8 cellular contexts compared by ENCODE assay signal in the genomic region with DNA sequence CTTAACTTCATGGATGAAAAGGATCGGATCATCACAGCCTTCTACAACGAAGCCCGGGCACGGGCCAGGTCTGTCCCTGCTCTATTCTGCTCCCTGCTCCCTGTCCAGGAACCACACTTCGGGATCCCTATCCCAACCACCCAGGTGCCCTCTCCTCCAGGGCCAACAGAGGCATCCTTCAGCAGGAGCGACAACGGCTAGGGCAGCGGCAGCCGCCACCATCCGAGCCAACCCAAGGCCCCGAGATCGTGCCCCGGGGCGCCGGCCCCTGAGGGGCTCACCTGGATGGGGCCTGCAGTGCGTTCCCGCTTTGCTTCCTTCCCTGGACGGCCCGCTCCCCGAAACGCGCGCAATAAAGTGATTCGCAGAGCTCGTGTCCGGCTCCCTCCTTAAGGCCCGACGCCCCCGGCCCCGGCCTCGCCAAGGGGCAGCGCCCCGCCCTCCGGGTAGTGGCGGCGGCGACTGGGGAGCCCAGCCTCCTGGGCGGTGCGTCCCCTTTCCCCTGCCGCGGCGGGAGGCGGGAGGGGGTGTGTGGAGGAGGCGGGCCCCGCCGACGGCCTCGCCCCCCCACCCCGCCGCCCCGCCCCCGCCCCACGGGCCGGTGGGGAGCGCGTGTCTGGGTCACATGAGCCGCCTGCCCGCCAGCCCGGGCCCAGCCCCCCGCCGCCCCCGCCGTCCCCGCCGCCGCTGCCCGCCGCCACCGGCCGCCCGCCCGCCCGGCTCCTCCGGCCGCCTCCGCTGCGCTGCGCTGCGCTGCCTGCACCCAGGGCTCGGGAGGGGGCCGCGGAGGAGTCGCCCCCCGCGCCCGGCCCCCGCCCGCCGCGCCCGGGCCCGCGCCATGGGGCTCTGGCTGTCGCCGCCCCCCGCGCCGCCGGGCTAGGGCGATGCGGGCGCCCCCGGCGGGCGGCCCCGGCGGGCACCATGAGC. TPM values are rescaled to one million over a fixed set of nuclear protein-coding genes. Genes with fewer than 3 reads are reported as not detected.
DNase-seq lines count a peak whose midpoint lies in the region; ATAC-seq and TF ChIP-seq lines count a peak whose summit lies in the region.

A gene with protein sequence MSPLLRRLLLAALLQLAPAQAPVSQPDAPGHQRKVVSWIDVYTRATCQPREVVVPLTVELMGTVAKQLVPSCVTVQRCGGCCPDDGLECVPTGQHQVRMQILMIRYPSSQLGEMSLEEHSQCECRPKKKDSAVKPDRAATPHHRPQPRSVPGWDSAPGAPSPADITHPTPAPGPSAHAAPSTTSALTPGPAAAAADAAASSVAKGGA (plus strand): TSS at position 672 of the 927 bp plus-strand sequence. CDS start 250 bp downstream, at position 922.

- H3K27ac ChIP-seq in lower lobe of right lung, result peak within 1 kb of the TSS; percentile 75

- H3K36me3 ChIP-seq in BE2C (no peaks in the 10 kb centered on the region), lower lobe of right lung (peaks cover 21% of the 10 kb centered on the region)

- DNase-seq in BE2C (peak; percentile 64), NCI-H146 (lab: John Stamatoyannopoulos, UW) (peak; percentile 83), lower lobe of right lung (peak; percentile 79)
- peak; percentile 72 for DNase-seq in activated CD4-positive, alpha-beta T cell treated with anti-CD3 and anti-CD28 coated beads, Interleukin-2, amount 50 U/mL, for 48 hours
- peak; percentile 65 for DNase-seq in effector CD4-positive, alpha-beta T cell
- DNase-seq in stimulated activated CD8-positive, alpha-beta memory T cell treated with anti-CD3 and anti-CD28 coated beads, Interleukin-12 subunit alpha, Interleukin-12 subunit beta, amount 100 ng/mL, for 4 hours (ENCODE audit: low read depth), result peak; percentile 71

- ATAC-seq in GM19438 (IDR thresholded peaks at IDR 0.05; ENCODE audit: low read depth, unreplicated experiment) (peak; percentile 35), lower lobe of right lung (peak; percentile 68 to 73), GM21367 (IDR thresholded peaks at IDR 0.05; ENCODE audit: unreplicated experiment) (no peak)

- no peaks in the 10 kb centered on the region; the same call in 1 of the 2 replicates for H3K4me1 ChIP-seq in BE2C
- peaks cover 69% of the 10 kb centered on the region for H3K4me1 ChIP-seq in lower lobe of right lung

- H3K27me3 ChIP-seq in BE2C, result no peaks in the 10 kb centered on the region
- H3K27me3 ChIP-seq in lower lobe of right lung (ENCODE audit: low read depth), result no peaks in the 10 kb centered on the region

- H3K4me3 ChIP-seq in BE2C (ENCODE audit: low read depth, low read length) (peak within 1 kb of the TSS; percentile 49), lower lobe of right lung (peak within 1 kb of the TSS; percentile 76)

- TF ChIP-seq CTCF in BE2C (IDR thresholded peaks at IDR 0.05; ENCODE audit: low read depth, low read length) (no peak), lower lobe of right lung (IDR thresholded peaks at IDR 0.05) (no peak)

- intact Hi-C loops in lower lobe of right lung (cut with DNase I), result no loop called here

- H3K9me3 ChIP-seq in BE2C (no peaks in the 10 kb centered on the region), lower lobe of right lung (no peaks in the 10 kb centered on the region)

RNA-seq across cellular contexts. Expression of the gene that starts here (rescaled TPM):
- 31.4 TPM for polyA plus RNA-seq in BE2C (2012; ENCODE audit: insufficient read depth, insufficient read length, low read depth)
- 150 TPM for total RNA-seq in lower lobe of right lung
